14 cellular contexts compared by ENCODE assay signal in genomic region chr6:111626446-111626845, GRCh38. TPM values are rescaled to one million over a fixed set of nuclear protein-coding genes. Genes with fewer than 3 reads are reported as not detected.
DNase-seq lines count a peak whose midpoint lies in the region; ATAC-seq and TF ChIP-seq lines count a peak whose summit lies in the region.
"Had no signal": no experiment of that assay in that cellular context is flagged by ENCODE, and none has a peak within 500 bp of the region (broad histone marks: within the 10 kb centered on the region; RNA-seq: fewer than 3 reads in every experiment).

No MANE protein-coding gene starts in this region.

- H3K4me3 ChIP-seq in duodenal mucosa (ENCODE audit: low read depth in 1 of 2, low read length in 2 of 2): peak overlapping the region; percentile 41 to 46
- H3K4me3 ChIP-seq in vagina: peak overlapping the region; percentile 6 to 20

- peak overlapping the region; percentile 26 for H3K27ac Mint-ChIP-seq in stimulated activated naive CD8-positive, alpha-beta T cell treated with anti-CD3 and anti-CD28 coated beads, Interleukin-15, Interleukin-2, amounts not matched to agents 100 ng/mL and 50 ng/mL, for 24 hours
- peak overlapping the region in 2 of 3 experiments; percentile 81 to 91 for H3K27ac Mint-ChIP-seq in nephron
- H3K27ac Mint-ChIP-seq in natural killer cell treated with Interleukin-12 subunit alpha and Interleukin-12 subunit beta and Interleukin-15 and Interleukin-18, amount 100 ng/mL, for 72 hours: no peak overlapping the region
- H3K27ac Mint-ChIP-seq in activated CD4-positive, alpha-beta T cell treated with anti-CD3 and anti-CD28 coated beads for 36 hours: no peak overlapping the region
- H3K27ac Mint-ChIP-seq: activated CD4-positive, alpha-beta T cell treated with anti-CD3 and anti-CD28 coated beads, Interleukin-2, amount 10 ng/mL, durations not matched to agents 24 days and 14 days had no signal

- CTCF ChIA-PET in activated CD4-positive, alpha-beta T cell treated with anti-CD3 and anti-CD28 coated beads for 36 hours (lab: Charles Lee): interaction anchor here (0.6 kb wide), 1 partner anchor 38 kb away, joined by 3 read pairs; no protein-coding TSS in a partner anchor

- TF ChIP-seq POLR2A in vagina (IDR thresholded peaks at IDR 0.05): no peak

- H3K36me3 Mint-ChIP-seq in stimulated activated naive CD8-positive, alpha-beta T cell treated with anti-CD3 and anti-CD28 coated beads, Interleukin-15, Interleukin-2, amounts not matched to agents 100 ng/mL and 50 ng/mL, for 24 hours (ENCODE audit: low read depth): no peaks in the 10 kb centered on the region
- peaks cover 3% of the 10 kb centered on the region for H3K36me3 Mint-ChIP-seq in nephron (ENCODE audit: low read depth)
- H3K36me3 Mint-ChIP-seq in natural killer cell treated with Interleukin-12 subunit alpha and Interleukin-12 subunit beta and Interleukin-15 and Interleukin-18, amount 100 ng/mL, for 72 hours: peaks cover 11% of the 10 kb centered on the region
- peaks cover 2% of the 10 kb centered on the region for H3K36me3 Mint-ChIP-seq in activated CD4-positive, alpha-beta T cell treated with anti-CD3 and anti-CD28 coated beads for 36 hours (ENCODE audit: low read depth)

- peaks cover 8% of the 10 kb centered on the region for H3K4me1 Mint-ChIP-seq in stimulated activated naive CD8-positive, alpha-beta T cell treated with anti-CD3 and anti-CD28 coated beads, Interleukin-15, Interleukin-2, amounts not matched to agents 100 ng/mL and 50 ng/mL, for 24 hours (ENCODE audit: low read depth)
- H3K4me1 Mint-ChIP-seq in nephron: peaks cover 63% of the 10 kb centered on the region
- H3K4me1 Mint-ChIP-seq in natural killer cell treated with Interleukin-12 subunit alpha and Interleukin-12 subunit beta and Interleukin-15 and Interleukin-18, amount 100 ng/mL, for 72 hours (ENCODE audit: low read depth in 2 of 2): no peaks in the 10 kb centered on the region
- peaks cover 5% of the 10 kb centered on the region for H3K4me1 Mint-ChIP-seq in activated CD4-positive, alpha-beta T cell treated with anti-CD3 and anti-CD28 coated beads for 36 hours
- H3K4me1 Mint-ChIP-seq: activated CD4-positive, alpha-beta T cell treated with anti-CD3 and anti-CD28 coated beads, Interleukin-2, amount 10 ng/mL, durations not matched to agents 24 days and 14 days had no signal

- H3K27me3 ChIP-seq in duodenal mucosa (ENCODE audit: control insufficient read depth in 1 of 2, insufficient read depth in 2 of 2, low read length in 2 of 2) (no peaks in the 10 kb centered on the region), vagina (no peaks in the 10 kb centered on the region)

- H3K27me3 Mint-ChIP-seq in stimulated activated naive CD8-positive, alpha-beta T cell treated with anti-CD3 and anti-CD28 coated beads, Interleukin-15, Interleukin-2, amounts not matched to agents 100 ng/mL and 50 ng/mL, for 24 hours: no peaks in the 10 kb centered on the region
- peaks cover 4% of the 10 kb centered on the region for H3K27me3 Mint-ChIP-seq in nephron (ENCODE audit: low read depth)
- H3K27me3 Mint-ChIP-seq in natural killer cell treated with Interleukin-12 subunit alpha and Interleukin-12 subunit beta and Interleukin-15 and Interleukin-18, amount 100 ng/mL, for 72 hours: no peaks in the 10 kb centered on the region
- no peaks in the 10 kb centered on the region for H3K27me3 Mint-ChIP-seq in activated CD4-positive, alpha-beta T cell treated with anti-CD3 and anti-CD28 coated beads for 36 hours
- H3K27me3 Mint-ChIP-seq: activated CD4-positive, alpha-beta T cell treated with anti-CD3 and anti-CD28 coated beads, Interleukin-2, amount 10 ng/mL, durations not matched to agents 24 days and 14 days had no signal

- intact Hi-C loops in vagina (cut with DNase I): no loop called here
- intact Hi-C loops in activated CD4-positive, alpha-beta T cell treated with anti-CD3 and anti-CD28 coated beads for 36 hours (cut with DNase I, micrococcal nuclease): no loop called here

- no peak for TF ChIP-seq CTCF in nephron (IDR thresholded peaks at IDR 0.05; ENCODE audit: unreplicated experiment in 3 of 3)
- TF ChIP-seq CTCF in vagina (IDR thresholded peaks at IDR 0.05): no peak

- H3K9ac ChIP-seq in duodenal mucosa (ENCODE audit: low read depth in 1 of 2, low read length in 2 of 2): peak overlapping the region in 1 of 2 donors; percentile 6
- H3K9ac ChIP-seq: SK-N-SH had no signal

- H3K9me3 Mint-ChIP-seq in stimulated activated naive CD8-positive, alpha-beta T cell treated with anti-CD3 and anti-CD28 coated beads, Interleukin-15, Interleukin-2, amounts not matched to agents 100 ng/mL and 50 ng/mL, for 24 hours: no peaks in the 10 kb centered on the region
- H3K9me3 Mint-ChIP-seq in nephron: no peaks in the 10 kb centered on the region
- H3K9me3 Mint-ChIP-seq in natural killer cell treated with Interleukin-12 subunit alpha and Interleukin-12 subunit beta and Interleukin-15 and Interleukin-18, amount 100 ng/mL, for 72 hours: peaks cover 4% of the 10 kb centered on the region
- H3K9me3 Mint-ChIP-seq in activated CD4-positive, alpha-beta T cell treated with anti-CD3 and anti-CD28 coated beads for 36 hours (ENCODE audit: low read depth): peaks cover 5% of the 10 kb centered on the region

- H3K4me3 Mint-ChIP-seq in stimulated activated naive CD8-positive, alpha-beta T cell treated with anti-CD3 and anti-CD28 coated beads, Interleukin-15, Interleukin-2, amounts not matched to agents 100 ng/mL and 50 ng/mL, for 24 hours: no peak overlapping the region
- peak overlapping the region in 1 of 3 experiments; percentile 25 for H3K4me3 Mint-ChIP-seq in nephron
- no peak overlapping the region for H3K4me3 Mint-ChIP-seq in natural killer cell treated with Interleukin-12 subunit alpha and Interleukin-12 subunit beta and Interleukin-15 and Interleukin-18, amount 100 ng/mL, for 72 hours
- no peak overlapping the region for H3K4me3 Mint-ChIP-seq in activated CD4-positive, alpha-beta T cell treated with anti-CD3 and anti-CD28 coated beads for 36 hours
- H3K4me3 Mint-ChIP-seq: activated CD4-positive, alpha-beta T cell treated with anti-CD3 and anti-CD28 coated beads, Interleukin-2, amount 10 ng/mL, durations not matched to agents 24 days and 14 days had no signal

- H3K27ac ChIP-seq in duodenal mucosa (ENCODE audit: low read depth, low read length): no peak overlapping the region
- H3K27ac ChIP-seq in vagina: peak overlapping the region; percentile 86

- POLR2A ChIA-PET in activated CD4-positive, alpha-beta T cell treated with anti-CD3 and anti-CD28 coated beads for 36 hours (lab: Charles Lee): no interaction called here

- no peak for ATAC-seq in stimulated activated naive CD8-positive, alpha-beta T cell treated with anti-CD3 and anti-CD28 coated beads, Interleukin-15, Interleukin-2, amounts not matched to agents 100 U/mL and 50 U/mL, for 24 hours
- ATAC-seq in natural killer cell treated with Interleukin-12 subunit alpha and Interleukin-12 subunit beta and Interleukin-15 and Interleukin-18, amount 100 ng/mL, for 72 hours: no peak
- ATAC-seq in activated CD4-positive, alpha-beta T cell treated with anti-CD3 and anti-CD28 coated beads for 36 hours: no peak

- no peak for DNase-seq in stimulated activated naive CD8-positive, alpha-beta T cell treated with anti-CD3 and anti-CD28 coated beads, Interleukin-15, Interleukin-2, amounts not matched to agents 100 U/mL and 50 U/mL, for 24 hours
- DNase-seq in vagina (ENCODE audit: extremely low spot score in 2 of 2) (no peak), HK-2 (ENCODE audit: unreplicated experiment) (no peak)
- no peak for DNase-seq in natural killer cell treated with Interleukin-12 subunit alpha and Interleukin-12 subunit beta and Interleukin-15 and Interleukin-18, amount 100 ng/mL, for 72 hours (ENCODE audit: low spot score)
- DNase-seq in activated CD4-positive, alpha-beta T cell treated with anti-CD3 and anti-CD28 coated beads for 36 hours: no peak
- DNase-seq: activated CD4-positive, alpha-beta T cell treated with anti-CD3 and anti-CD28 coated beads, Interleukin-2, amount 10 ng/mL, durations not matched to agents 24 days and 14 days; activated gamma-delta T cell treated with Interleukin-2 at 50 U/mL for 16 hours; cerebellar nuclear complex; Kasumi-1; NCI-H774 had no signal

- H3K36me3 ChIP-seq in duodenal mucosa (ENCODE audit: control insufficient read depth in 1 of 2, insufficient read depth in 2 of 2, low read length in 2 of 2) (no peaks in the 10 kb centered on the region), vagina (no peaks in the 10 kb centered on the region)

- H3K9me3 ChIP-seq in duodenal mucosa (ENCODE audit: control insufficient read depth in 1 of 2, low read length in 2 of 2): no peaks in the 10 kb centered on the region
- H3K9me3 ChIP-seq in vagina: no peaks in the 10 kb centered on the region
- H3K9me3 ChIP-seq: SK-N-SH had no signal

- H3K4me1 ChIP-seq in duodenal mucosa (ENCODE audit: control insufficient read depth in 1 of 2, insufficient read depth in 2 of 2, low read length in 2 of 2): peaks cover 25 to 30% of the 10 kb centered on the region in 2 donors
- peaks cover 40% of the 10 kb centered on the region for H3K4me1 ChIP-seq in vagina

RNA-seq across cellular contexts. Expression of gene TRAF3IP2, which starts 20.8 kb away (rescaled TPM):
- 35.1 TPM for total RNA-seq in vagina
- 10 to 100 TPM; 20.8 to 24.9 TPM for total RNA-seq in natural killer cell treated with Interleukin-12 subunit alpha and Interleukin-12 subunit beta and Interleukin-15 and Interleukin-18, amount 100 ng/mL, for 72 hours
- 10 to 100 TPM; 32.7 to 43.8 TPM for total RNA-seq in activated CD4-positive, alpha-beta T cell treated with anti-CD3 and anti-CD28 coated beads for 36 hours

Comparison
In these comparisons a context has a peak if more than half of its experiments do, and no peak if none do; other contexts are left out.
1. H3K27ac Mint-ChIP-seq: peak in stimulated activated naive CD8-positive, alpha-beta T cell treated with anti-CD3 and anti-CD28 coated beads, Interleukin-15, Interleukin-2, amounts not matched to agents 100 ng/mL and 50 ng/mL, for 24 hours (single experiment) and nephron (2 of 3); none in natural killer cell treated with Interleukin-12 subunit alpha and Interleukin-12 subunit beta and Interleukin-15 and Interleukin-18, amount 100 ng/mL, for 72 hours (0 of 2) and activated CD4-positive, alpha-beta T cell treated with anti-CD3 and anti-CD28 coated beads for 36 hours (single experiment).